In genomic region chr14:100124551-100125088, GRCh38 we compare ENCODE assay signal across 1 cellular context.
TF ChIP-seq lines count a peak whose summit lies in the region.

No MANE protein-coding gene starts in this region.

TF ChIP-seq in GM12878, 131 proteins besides CTCF, POLR2A, EP300 and RAD21:
- no peak for TF ChIP-seq CHD1 (IDR thresholded peaks at IDR 0.05; ENCODE audit: low read depth, low read length)
- no peak for TF ChIP-seq BHLHE40 (IDR thresholded peaks at IDR 0.05; ENCODE audit: borderline replicate concordance in 1 of 2, low read depth in 2 of 2, low read length in 1 of 2)
- TF ChIP-seq, protein P1, sequence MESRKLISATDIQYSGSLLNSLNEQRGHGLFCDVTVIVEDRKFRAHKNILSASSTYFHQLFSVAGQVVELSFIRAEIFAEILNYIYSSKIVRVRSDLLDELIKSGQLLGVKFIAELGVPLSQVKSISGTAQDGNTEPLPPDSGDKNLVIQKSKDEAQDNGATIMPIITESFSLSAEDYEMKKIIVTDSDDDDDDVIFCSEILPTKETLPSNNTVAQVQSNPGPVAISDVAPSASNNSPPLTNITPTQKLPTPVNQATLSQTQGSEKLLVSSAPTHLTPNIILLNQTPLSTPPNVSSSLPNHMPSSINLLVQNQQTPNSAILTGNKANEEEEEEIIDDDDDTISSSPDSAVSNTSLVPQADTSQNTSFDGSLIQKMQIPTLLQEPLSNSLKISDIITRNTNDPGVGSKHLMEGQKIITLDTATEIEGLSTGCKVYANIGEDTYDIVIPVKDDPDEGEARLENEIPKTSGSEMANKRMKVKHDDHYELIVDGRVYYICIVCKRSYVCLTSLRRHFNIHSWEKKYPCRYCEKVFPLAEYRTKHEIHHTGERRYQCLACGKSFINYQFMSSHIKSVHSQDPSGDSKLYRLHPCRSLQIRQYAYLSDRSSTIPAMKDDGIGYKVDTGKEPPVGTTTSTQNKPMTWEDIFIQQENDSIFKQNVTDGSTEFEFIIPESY (IDR thresholded peaks at IDR 0.05), result no peak
- TF ChIP-seq NFYA (IDR thresholded peaks at IDR 0.05; ENCODE audit: borderline replicate concordance, low read depth, low read length), result no peak
- no peak for TF ChIP-seq TAF1 (IDR thresholded peaks at IDR 0.05; ENCODE audit: borderline replicate concordance, low read depth, low read length)
- TF ChIP-seq TARDBP (IDR thresholded peaks at IDR 0.05; ENCODE audit: borderline replicate concordance), result no peak
- TF ChIP-seq, protein P2, sequence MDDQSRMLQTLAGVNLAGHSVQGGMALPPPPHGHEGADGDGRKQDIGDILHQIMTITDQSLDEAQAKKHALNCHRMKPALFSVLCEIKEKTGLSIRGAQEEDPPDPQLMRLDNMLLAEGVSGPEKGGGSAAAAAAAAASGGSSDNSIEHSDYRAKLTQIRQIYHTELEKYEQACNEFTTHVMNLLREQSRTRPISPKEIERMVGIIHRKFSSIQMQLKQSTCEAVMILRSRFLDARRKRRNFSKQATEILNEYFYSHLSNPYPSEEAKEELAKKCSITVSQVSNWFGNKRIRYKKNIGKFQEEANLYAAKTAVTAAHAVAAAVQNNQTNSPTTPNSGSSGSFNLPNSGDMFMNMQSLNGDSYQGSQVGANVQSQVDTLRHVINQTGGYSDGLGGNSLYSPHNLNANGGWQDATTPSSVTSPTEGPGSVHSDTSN (IDR thresholded peaks at IDR 0.05; ENCODE audit: insufficient replicate concordance, low read depth, low read length), result no peak
- TF ChIP-seq SUZ12 (IDR thresholded peaks at IDR 0.05; ENCODE audit: unreplicated experiment), result no peak
- no peak for TF ChIP-seq SKIL (IDR thresholded peaks at IDR 0.05; ENCODE audit: low read depth, poor library complexity, severe bottlenecking)
- no peak for TF ChIP-seq EZH2 (IDR thresholded peaks at IDR 0.05; ENCODE audit: borderline replicate concordance, control insufficient read depth, low read depth, low read length)
- no peak for TF ChIP-seq BCLAF1 (IDR thresholded peaks at IDR 0.05)
